In genomic region chr2:20667531-20668401, GRCh38 we compare ENCODE assay signal across 8 cellular contexts. TPM values are rescaled to one million over a fixed set of nuclear protein-coding genes. Genes with fewer than 3 reads are reported as not detected.
A peak's percentile ranks its signal among the peaks of the same experiment; 100 is the strongest.
DNase-seq lines count a peak whose midpoint lies in the region; ATAC-seq and TF ChIP-seq lines count a peak whose summit lies in the region.

No MANE protein-coding gene starts in this region.

- no peaks in the 10 kb centered on the region for H3K79me1 ChIP-seq in H9 (ENCODE audit: insufficient read depth, low read depth, low read length, poor library complexity, severe bottlenecking)

- H3K4me3 Mint-ChIP-seq in H9: peak overlapping the region; percentile 44 to 71
- H3K4me3 Mint-ChIP-seq in naive thymus-derived CD4-positive, alpha-beta T cell: peak overlapping the region; percentile 36 to 73 (median 58)

- TF ChIP-seq CTCF in AG10803 (conservative IDR thresholded peaks at IDR 0.05; ENCODE audit: low read length) (no peak), H9 (conservative IDR thresholded peaks at IDR 0.05) (no peak), dorsolateral prefrontal cortex (IDR thresholded peaks at IDR 0.05 in 54 of 56, conservative IDR thresholded peaks at IDR 0.05 in 2 of 56; ENCODE audit: low read depth in 1 of 56, partially characterized antibody in 56 of 56) (no peak)

- H3K27me3 Mint-ChIP-seq in H9 (ENCODE audit: low read depth): peaks cover 96% of the 10 kb centered on the region
- H3K27me3 Mint-ChIP-seq in naive thymus-derived CD4-positive, alpha-beta T cell: peaks cover 46 to 70% (median 61%) of the 10 kb centered on the region in 5 donors

- H3K18ac ChIP-seq in H9 (ENCODE audit: insufficient read length, low read depth, low read length): no peak overlapping the region

- H3K4me3 ChIP-seq in AG10803 (ENCODE audit: low read length) (peak overlapping the region; percentile 38), dorsolateral prefrontal cortex (peak overlapping the region in 57 of 59 donors; percentile 22 to 66 (median 46))
- H3K4me3 ChIP-seq in naive thymus-derived CD4-positive, alpha-beta T cell (ENCODE audit: low read length): no peak overlapping the region

- no peak overlapping the region for H3K9ac ChIP-seq in H9 (ENCODE audit: extremely low read depth, insufficient read length, low read length)

- no peak overlapping the region for H4K91ac ChIP-seq in H9 (ENCODE audit: insufficient read length, low read depth, low read length)

- peak overlapping the region in 1 of 3 experiments; percentile 70; a peak in 2 of 7 replicates for H3K27ac Mint-ChIP-seq in H9
- H3K27ac Mint-ChIP-seq in naive thymus-derived CD4-positive, alpha-beta T cell: peak overlapping the region in 1 of 9 donors; percentile 43

- no peaks in the 10 kb centered on the region for H4K20me1 ChIP-seq in H9 (ENCODE audit: control insufficient read depth, insufficient read depth, insufficient read length)

- no peak overlapping the region for H3K4ac ChIP-seq in H9 (ENCODE audit: low read depth, low read length)

- no peak overlapping the region for H2BK5ac ChIP-seq in H9 (ENCODE audit: insufficient read length, low read length)

- no peak overlapping the region for H2BK15ac ChIP-seq in H9 (ENCODE audit: low read depth, low read length)

- H3K23me2 ChIP-seq in H9 (ENCODE audit: insufficient read length, low read depth, low read length, poor library complexity, severe bottlenecking): peaks cover 18% of the 10 kb centered on the region

- H3K27ac ChIP-seq in H9 (ENCODE audit: insufficient read length, low read depth, low read length): no peak overlapping the region
- H3K27ac ChIP-seq in dorsolateral prefrontal cortex: peak overlapping the region in 5 of 59 donors; percentile 12 to 67 (median 19)
- H3K27ac ChIP-seq in naive thymus-derived CD4-positive, alpha-beta T cell (ENCODE audit: low read depth, low read length): no peak overlapping the region

- no peak overlapping the region for H2BK20ac ChIP-seq in H9 (ENCODE audit: low read depth, low read length, poor library complexity, severe bottlenecking)

- no peak overlapping the region for H2AFZ ChIP-seq in H9 (ENCODE audit: low read length)

- H3K36me3 Mint-ChIP-seq in H9 (ENCODE audit: insufficient read depth in 1 of 3, low read depth in 3 of 3): peaks cover 0 to 2% (median 0%) of the 10 kb centered on the region in 3 experiments; a peak in 1 of 7 replicates
- H3K36me3 Mint-ChIP-seq in naive thymus-derived CD4-positive, alpha-beta T cell: no peaks in the 10 kb centered on the region

- ATAC-seq in naive thymus-derived CD4-positive, alpha-beta T cell: no peak
- ATAC-seq in GM19397 (IDR thresholded peaks at IDR 0.05; ENCODE audit: unreplicated experiment): no peak

- no peak overlapping the region for H3K23ac ChIP-seq in H9 (ENCODE audit: insufficient read length, low read depth, low read length)

- peak overlapping the region; percentile 41 for H3K4me2 ChIP-seq in H9 (ENCODE audit: insufficient read depth, insufficient read length, low read length)

- H3K4me1 ChIP-seq in H9 (ENCODE audit: insufficient read depth, low read length): peaks cover 3% of the 10 kb centered on the region; the same call in 1 of the 2 replicates
- peaks cover 0 to 6% of the 10 kb centered on the region in 2 donors for H3K4me1 ChIP-seq in naive thymus-derived CD4-positive, alpha-beta T cell (ENCODE audit: control insufficient read depth in 2 of 2, insufficient read depth in 2 of 2, low read length in 2 of 2)

- intact Hi-C loops in dorsolateral prefrontal cortex (cut with DNase I): loop anchor here in 1 of 2 donors (5.0 kb wide), 1 partner anchor 155 kb away; the partner anchor contains the start of gene LDAH
- intact Hi-C loops in naive thymus-derived CD4-positive, alpha-beta T cell (cut with micrococcal nuclease): loop anchor here (2.0 to 10.0 kb wide), 3 partner anchors 17 to 647 kb away; partner anchors contain the start of genes HS1BP3 (in 1 of the 2) and LDAH (in 1 of the 2)

- H3T11ph ChIP-seq in H9 (ENCODE audit: low read length): no peak overlapping the region

- H2BK12ac ChIP-seq in H9 (ENCODE audit: insufficient read length, low read depth, low read length): no peak overlapping the region

- no peak overlapping the region for H3K14ac ChIP-seq in H9 (ENCODE audit: insufficient read depth, low read length)

- H4K5ac ChIP-seq in H9 (ENCODE audit: insufficient read length, low read depth, low read length): no peak overlapping the region

- H2AK5ac ChIP-seq in H9 (ENCODE audit: insufficient read length, low read length): no peak overlapping the region

- DNase-seq in AG10803 (ENCODE audit: low read depth) (no peak), H9 (no peak), dorsolateral prefrontal cortex (no peak), islet precursor cell (no peak), ecto neural progenitor cell (ENCODE audit: low spot score) (no peak), NCI-H2029 (lab: John Stamatoyannopoulos, UW) (no peak)
- DNase-seq in naive thymus-derived CD4-positive, alpha-beta T cell: no peak

- H3K56ac ChIP-seq in H9 (ENCODE audit: insufficient read length, low read depth, low read length): no peak overlapping the region

- H3K4me1 Mint-ChIP-seq in H9: peaks cover 21 to 58% of the 10 kb centered on the region in 2 experiments
- peaks cover 6 to 34% (median 15%) of the 10 kb centered on the region in 7 donors for H3K4me1 Mint-ChIP-seq in naive thymus-derived CD4-positive, alpha-beta T cell

- POLR2A ChIA-PET in naive thymus-derived CD4-positive, alpha-beta T cell (lab: Charles Lee): no interaction called here

- H2BK120ac ChIP-seq in H9 (ENCODE audit: low read depth, low read length, poor library complexity, severe bottlenecking): no peak overlapping the region

- no peak overlapping the region for H4K8ac ChIP-seq in H9 (replicated peaks; ENCODE audit: insufficient read length, low read depth, low read length)

- H3K36me3 ChIP-seq in naive thymus-derived CD4-positive, alpha-beta T cell (ENCODE audit: control insufficient read depth in 2 of 3, insufficient read depth in 3 of 3, low read length in 3 of 3): no peaks in the 10 kb centered on the region

- H3K27me3 ChIP-seq in H9 (ENCODE audit: insufficient read depth, low read length) (peaks cover 92% of the 10 kb centered on the region), dorsolateral prefrontal cortex (peaks cover 0 to 98% (median 87%) of the 10 kb centered on the region in 45 donors)
- H3K27me3 ChIP-seq in naive thymus-derived CD4-positive, alpha-beta T cell (ENCODE audit: control insufficient read depth in 2 of 2, insufficient read depth in 2 of 2, low read length in 2 of 2): peaks cover 3 to 19% of the 10 kb centered on the region in 2 donors

- WGBS in H9 (ENCODE audit: extremely low coverage, insufficient read length, low lambda C conversion rate): no CpG with 5 or more reads among the region's 39 CpGs

- no peaks in the 10 kb centered on the region for H3K9me3 ChIP-seq in H9 (ENCODE audit: control insufficient read depth, low read depth, low read length)
- no peaks in the 10 kb centered on the region for H3K9me3 ChIP-seq in naive thymus-derived CD4-positive, alpha-beta T cell (ENCODE audit: control insufficient read depth in 2 of 3, low read length in 3 of 3)

- H3K9me3 Mint-ChIP-seq in H9: peaks cover 2 to 3% of the 10 kb centered on the region in 2 experiments; a peak in 2 of 5 replicates
- peaks cover 0 to 3% (median 0%) of the 10 kb centered on the region in 11 donors for H3K9me3 Mint-ChIP-seq in naive thymus-derived CD4-positive, alpha-beta T cell

- CTCF ChIA-PET in naive thymus-derived CD4-positive, alpha-beta T cell (lab: Charles Lee): interaction anchor here (0.8 kb wide), 2 partner anchors 10 to 12 kb away, joined by 3 to 4 read pairs; no protein-coding TSS in a partner anchor

- H3K79me2 ChIP-seq in H9 (ENCODE audit: insufficient read depth, low read length): no peaks in the 10 kb centered on the region

RNA-seq across cellular contexts. Expression of gene GDF7, which starts 0.8 kb away (rescaled TPM):
- total RNA-seq in H9 (2021) (0.04 TPM in 1 of 2 replicates, not detected in the other), dorsolateral prefrontal cortex (10 to 100 TPM in 2 of 120 experiments, 1 to 10 TPM in 117, under 1 TPM in 1; 0.95 to 12.5 (median 4.1) TPM)
- total RNA-seq in naive thymus-derived CD4-positive, alpha-beta T cell: under 1 TPM in 3 of 5 experiments, not detected in 2; 0.03 to 0.20 (median 0.05) TPM
- under 1 TPM; 0.01 to 0.17 TPM for polyA plus RNA-seq in naive thymus-derived CD4-positive, alpha-beta T cell

RNA-seq across cellular contexts. Expression of gene HS1BP3, which starts 16.9 kb away (rescaled TPM):
- 10.8 and 11.1 TPM in 2 replicates for total RNA-seq in H9 (2021)
- 10 to 100 TPM; 18.3 to 36.0 (median 26.0) TPM for total RNA-seq in dorsolateral prefrontal cortex
- total RNA-seq in naive thymus-derived CD4-positive, alpha-beta T cell: 10 to 100 TPM; 12.0 to 19.0 (median 18.3) TPM
- 10 to 100 TPM; 13.8 to 17.3 TPM for polyA plus RNA-seq in naive thymus-derived CD4-positive, alpha-beta T cell
